Comparison of ENCODE assay signal across 1 cellular context in genomic region chr1:181413195-181413815, GRCh38.
TF ChIP-seq lines count a peak whose summit lies in the region.

No MANE protein-coding gene starts in this region.

TF ChIP-seq in GM23338, 12 proteins besides CTCF, POLR2A, EP300 and RAD21 (continued from another document):
- no peak for TF ChIP-seq ZNF462 (CRISPR knock-in tag; IDR thresholded peaks at IDR 0.05)
- no peak for TF ChIP-seq ETS1 (IDR thresholded peaks at IDR 0.05)
- TF ChIP-seq REST (IDR thresholded peaks at IDR 0.05; ENCODE audit: unreplicated experiment) = no peak
- TF ChIP-seq JUNB (IDR thresholded peaks at IDR 0.05; ENCODE audit: unreplicated experiment) = no peak
TF ChIP-seq in GM23338: peak in this region for 0.
